Comparison of ENCODE assay signal across 12 cellular contexts in the genomic region with DNA sequence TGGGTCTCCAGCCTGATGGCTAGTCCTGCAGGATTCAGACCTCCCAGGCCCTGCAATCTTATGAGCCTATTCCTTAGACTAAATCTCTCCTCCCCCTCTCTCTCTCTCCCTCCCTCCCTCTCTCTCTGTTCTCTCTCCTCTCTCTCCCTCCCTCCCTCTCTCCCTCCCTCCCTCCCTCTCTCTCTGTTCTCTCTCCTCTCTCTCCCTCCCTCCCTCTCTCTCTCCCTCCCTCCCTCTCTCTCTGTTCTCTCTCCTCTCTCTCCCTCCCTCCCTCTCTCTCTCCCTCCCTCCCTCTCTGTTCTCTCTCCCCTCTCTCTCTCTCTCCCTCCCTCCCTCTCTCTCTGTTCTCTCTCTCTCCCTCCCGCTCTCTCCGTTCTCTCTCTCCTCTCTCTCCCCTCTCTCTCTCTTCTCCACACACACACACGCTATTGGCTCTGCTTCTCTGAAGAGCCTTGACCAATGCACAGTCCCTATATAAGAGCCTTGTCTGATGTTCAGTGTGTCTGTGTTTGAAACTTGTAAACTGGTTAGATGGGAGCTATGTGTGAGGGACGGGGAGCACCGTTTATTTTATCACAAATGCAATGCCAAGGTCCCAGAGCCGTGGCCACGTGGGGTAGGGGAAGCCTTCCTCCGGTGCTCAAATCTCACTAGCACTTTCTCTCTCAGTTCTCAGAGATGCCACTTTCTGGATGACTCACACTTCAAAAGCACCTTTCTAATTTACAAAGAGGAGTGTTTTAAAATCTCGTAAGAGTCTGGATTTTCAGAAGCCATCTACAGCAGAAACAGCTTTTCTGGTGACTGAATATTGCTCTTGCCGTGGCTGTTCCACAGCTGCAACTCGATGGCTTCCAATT. TPM values are rescaled to one million over a fixed set of nuclear protein-coding genes. Genes with fewer than 3 reads are reported as not detected.
DNase-seq lines count a peak whose midpoint lies in the region; ATAC-seq and TF ChIP-seq lines count a peak whose summit lies in the region.
"Had no signal": no experiment of that assay in that cellular context is flagged by ENCODE, and none has a peak within 500 bp of the region (broad histone marks: within the 10 kb centered on the region; RNA-seq: fewer than 3 reads in every experiment).

No MANE protein-coding gene starts in this region.

- peaks cover 0 to 5% of the 10 kb centered on the region in 2 donors for H3K4me1 Mint-ChIP-seq in stimulated activated naive B cell treated with anti-CD40 and anti-IgM and Interleukin-4, amounts not matched to agents 10 μg/mL and 1 μg/mL and 100 μg/mL, for 72 hours
- H3K4me1 Mint-ChIP-seq in endothelial cell (ENCODE audit: unreplicated experiment), result no peaks in the 10 kb centered on the region

- H3K27me3 Mint-ChIP-seq in stimulated activated naive B cell treated with anti-CD40 and anti-IgM and Interleukin-4, amounts not matched to agents 10 μg/mL and 1 μg/mL and 100 μg/mL, for 72 hours, result peaks cover 31 to 37% of the 10 kb centered on the region in 2 donors
- H3K27me3 Mint-ChIP-seq in endothelial cell (ENCODE audit: unreplicated experiment), result peaks cover 5% of the 10 kb centered on the region

- no peak for DNase-seq in activated CD4-positive, CD25-positive, alpha-beta regulatory T cell (lab: John Stamatoyannopoulos, UW)
- DNase-seq in activated CD4-positive, alpha-beta T cell treated with anti-CD3 and anti-CD28 coated beads, Interleukin-2, amount 50 U/mL, for 48 hours, result peak; percentile 52 to 63
- no peak for DNase-seq in stimulated activated naive B cell treated with anti-CD40 and anti-IgM and Interleukin-4, amounts not matched to agents 10 μg/mL and 1 μg/mL and 100 μg/mL, for 72 hours
- DNase-seq in T-helper 9 cell (no peak), endothelial cell (ENCODE audit: low spot score) (no peak), activated gamma-delta T cell treated with Interleukin-2 at 50 U/mL for 16 hours (no peak)
- DNase-seq: SIG-M5 had no signal

- no peak overlapping the region for H3K4me3 Mint-ChIP-seq in stimulated activated naive B cell treated with anti-CD40 and anti-IgM and Interleukin-4, amounts not matched to agents 10 μg/mL and 1 μg/mL and 100 μg/mL, for 72 hours
- H3K4me3 Mint-ChIP-seq in endothelial cell (ENCODE audit: unreplicated experiment), result no peak overlapping the region

- peaks cover 0 to 3% of the 10 kb centered on the region in 2 donors for H3K36me3 Mint-ChIP-seq in stimulated activated naive B cell treated with anti-CD40 and anti-IgM and Interleukin-4, amounts not matched to agents 10 μg/mL and 1 μg/mL and 100 μg/mL, for 72 hours
- peaks cover 9% of the 10 kb centered on the region for H3K36me3 Mint-ChIP-seq in endothelial cell (ENCODE audit: low read depth, unreplicated experiment)

- ATAC-seq in activated CD4-positive, CD25-positive, alpha-beta regulatory T cell treated with anti-CD3 and anti-CD28 coated beads, Interleukin-2, amount 50 U/mL, for 24 hours, result peak; percentile 77 to 84
- ATAC-seq in HG02970 (IDR thresholded peaks at IDR 0.05; ENCODE audit: low FRiP score, unreplicated experiment), result peak; percentile 66
- ATAC-seq in stimulated activated naive B cell treated with anti-CD40 and anti-IgM and Interleukin-4, amounts not matched to agents 10 μg/mL and 1 μg/mL and 100 μg/mL, for 72 hours (replicated peaks), result peak; percentile 56 to 69
- ATAC-seq: A549 had no signal

- H3K9me3 Mint-ChIP-seq in stimulated activated naive B cell treated with anti-CD40 and anti-IgM and Interleukin-4, amounts not matched to agents 10 μg/mL and 1 μg/mL and 100 μg/mL, for 72 hours, result peaks cover 8 to 9% of the 10 kb centered on the region in 2 donors
- no peaks in the 10 kb centered on the region for H3K9me3 Mint-ChIP-seq in endothelial cell (ENCODE audit: unreplicated experiment)

- no peak overlapping the region for H3K27ac Mint-ChIP-seq in stimulated activated naive B cell treated with anti-CD40 and anti-IgM and Interleukin-4, amounts not matched to agents 10 μg/mL and 1 μg/mL and 100 μg/mL, for 72 hours
- no peak overlapping the region for H3K27ac Mint-ChIP-seq in endothelial cell (ENCODE audit: unreplicated experiment)

- TF ChIP-seq CTCF in endothelial cell (IDR thresholded peaks at IDR 0.05; ENCODE audit: unreplicated experiment), result no peak

RNA-seq across cellular contexts. Expression of gene PRLH, which starts 9.4 kb away (rescaled TPM):
- total RNA-seq in endothelial cell (ENCODE audit: unreplicated experiment), result not detected
- total RNA-seq: cardiac septum, spleen had no signal

RNA-seq across cellular contexts. Expression of gene RAB17, which starts 33.5 kb away (rescaled TPM):
- 1.5 TPM for total RNA-seq in endothelial cell (ENCODE audit: unreplicated experiment)

Comparison
In these comparisons a context has a peak if more than half of its experiments do, and no peak if none do; other contexts are left out.
1. DNase-seq: peak in activated CD4-positive, alpha-beta T cell treated with anti-CD3 and anti-CD28 coated beads, Interleukin-2, amount 50 U/mL, for 48 hours (2 of 2); none in activated CD4-positive, CD25-positive, alpha-beta regulatory T cell (0 of 4), stimulated activated naive B cell treated with anti-CD40 and anti-IgM and Interleukin-4, amounts not matched to agents 10 μg/mL and 1 μg/mL and 100 μg/mL, for 72 hours (single experiment), T-helper 9 cell (single experiment), endothelial cell (single experiment) and activated gamma-delta T cell treated with Interleukin-2 at 50 U/mL for 16 hours (single experiment).
2. Peak in every context shown above with its lines, with median percentiles within 50 percentile points of each other: ATAC-seq.